In genomic region chr2:170034596-170034995, GRCh38 we compare ENCODE assay signal across 29 cellular contexts.
"Had no signal": no experiment of that assay in that cellular context is flagged by ENCODE, and none has a peak within 500 bp of the region (broad histone marks: within the 10 kb centered on the region; RNA-seq: fewer than 3 reads in every experiment).

No MANE protein-coding gene starts in this region.

- H3K4me3 ChIP-seq: stomach, suprapubic skin, testis, thoracic aorta, thyroid gland, tibial artery, tibial nerve, transverse colon, upper lobe of left lung, upper lobe of right lung, uterus, vagina had no signal

- H3K4me1 Mint-ChIP-seq: stimulated activated effector memory CD8-positive, alpha-beta T cell treated with anti-CD3 and anti-CD28 coated beads, Interleukin-12 subunit alpha, Interleukin-12 subunit beta, amount 100 ng/mL, for 72 hours; stimulated activated memory B cell treated with anti-CD40 and anti-IgM and Interleukin-4, amounts not matched to agents 10 μg/mL and 1 μg/mL and 100 μg/mL, for 72 hours; stimulated activated naive B cell treated with anti-CD40 and anti-IgM and Interleukin-4, amounts not matched to agents 10 μg/mL and 1 μg/mL and 100 μg/mL, for 72 hours; stimulated activated naive CD8-positive, alpha-beta T cell treated with anti-CD3 and anti-CD28 coated beads, Interleukin-15, amount 100 ng/mL, for 72 hours had no signal

- DNase-seq: stimulated activated CD4-positive, alpha-beta T cell treated with anti-CD3 and anti-CD28 coated beads, Interleukin-2, amount 100 ng/mL, for 48 hours; stimulated activated CD4-positive, alpha-beta T cell treated with anti-CD3 and anti-CD28 coated beads, Interleukin-4, amount 100 ng/mL, for 1 hour; stimulated activated CD4-positive, alpha-beta T cell treated with anti-CD3 and anti-CD28 coated beads, Interleukin-4, amount 100 ng/mL, for 24 hours; stimulated activated CD4-positive, alpha-beta T cell treated with anti-CD3 and anti-CD28 coated beads, Interleukin-4, amount 100 ng/mL, for 4 hours; stimulated activated CD8-positive, alpha-beta memory T cell treated with anti-CD3 and anti-CD28 coated beads, Interleukin-4, amount 100 ng/mL, for 48 hours; stimulated activated naive B cell treated with anti-CD40 and anti-IgM and Interleukin-4, amounts not matched to agents 10 μg/mL and 1 μg/mL and 100 μg/mL, for 72 hours; stimulated activated naive CD4-positive, alpha-beta T cell; stimulated activated naive CD4-positive, alpha-beta T cell treated with Interleukin-2 at 50 U/mL for 16 hours; stimulated activated naive CD8-positive, alpha-beta T cell treated with anti-CD3 and anti-CD28 coated beads, Interleukin-15, amount 100 ng/mL, for 72 hours; stimulated activated naive CD8-positive, alpha-beta T cell treated with anti-CD3 and anti-CD28 coated beads, Interleukin-15, Interleukin-2, amounts not matched to agents 100 U/mL and 50 U/mL, for 24 hours; stomach; substantia nigra; testis; thyroid gland; tibial artery; transverse colon; trophoblast cell; upper lobe of left lung; upper lobe of right lung; uterus had no signal

- H3K4me1 ChIP-seq: suprapubic skin, testis, thyroid gland, tibial artery, tibial nerve, transverse colon, upper lobe of left lung, upper lobe of right lung, uterus, vagina had no signal

- H3K27me3 Mint-ChIP-seq: stimulated activated memory B cell treated with anti-CD40 and anti-IgM and Interleukin-4, amounts not matched to agents 10 μg/mL and 1 μg/mL and 100 μg/mL, for 72 hours; stimulated activated naive B cell treated with anti-CD40 and anti-IgM and Interleukin-4, amounts not matched to agents 10 μg/mL and 1 μg/mL and 100 μg/mL, for 72 hours; stimulated activated naive CD8-positive, alpha-beta T cell treated with anti-CD3 and anti-CD28 coated beads, Interleukin-15, amount 100 ng/mL, for 72 hours; stimulated activated naive CD8-positive, alpha-beta T cell treated with anti-CD3 and anti-CD28 coated beads, Interleukin-15, Interleukin-2, amounts not matched to agents 100 ng/mL and 50 ng/mL, for 24 hours; type B pancreatic cell had no signal

- H3K9me3 Mint-ChIP-seq: stimulated activated naive B cell treated with anti-CD40 and anti-IgM and Interleukin-4, amounts not matched to agents 10 μg/mL and 1 μg/mL and 100 μg/mL, for 72 hours; stimulated activated naive CD8-positive, alpha-beta T cell treated with anti-CD3 and anti-CD28 coated beads, Interleukin-15, amount 100 ng/mL, for 72 hours; stimulated activated naive CD8-positive, alpha-beta T cell treated with anti-CD3 and anti-CD28 coated beads, Interleukin-15, Interleukin-2, amounts not matched to agents 100 ng/mL and 50 ng/mL, for 24 hours had no signal

- H3K27ac Mint-ChIP-seq: stimulated activated effector memory CD8-positive, alpha-beta T cell treated with anti-CD3 and anti-CD28 coated beads, Interleukin-12 subunit alpha, Interleukin-12 subunit beta, amount 100 ng/mL, for 72 hours; stimulated activated memory B cell treated with anti-CD40 and anti-IgM and Interleukin-4, amounts not matched to agents 10 μg/mL and 1 μg/mL and 100 μg/mL, for 72 hours; stimulated activated naive B cell treated with anti-CD40 and anti-IgM and Interleukin-4, amounts not matched to agents 10 μg/mL and 1 μg/mL and 100 μg/mL, for 72 hours; stimulated activated naive CD8-positive, alpha-beta T cell treated with anti-CD3 and anti-CD28 coated beads, Interleukin-15, amount 100 ng/mL, for 72 hours; stimulated activated naive CD8-positive, alpha-beta T cell treated with anti-CD3 and anti-CD28 coated beads, Interleukin-15, Interleukin-2, amounts not matched to agents 100 ng/mL and 50 ng/mL, for 24 hours; type B pancreatic cell had no signal

- H3K36me3 ChIP-seq: uterus had no signal

- H3K27me3 ChIP-seq: stomach, suprapubic skin, testis, thyroid gland, tibial artery, tibial nerve, transverse colon, upper lobe of left lung, upper lobe of right lung, uterus, vagina had no signal

- FAIRE-seq: urothelium cell line had no signal

- H3K27ac ChIP-seq: stomach, suprapubic skin, testis, thoracic aorta, thyroid gland, tibial artery, tibial nerve, transverse colon, upper lobe of left lung, upper lobe of right lung, uterus, vagina had no signal

- ATAC-seq: stimulated activated effector memory CD8-positive, alpha-beta T cell treated with anti-CD3 and anti-CD28 coated beads, Interleukin-12 subunit alpha, Interleukin-12 subunit beta, amount 100 ng/mL, for 72 hours; stimulated activated memory B cell treated with anti-CD40 and anti-IgM and Interleukin-4, amounts not matched to agents 10 μg/mL and 1 μg/mL and 100 μg/mL, for 72 hours; stimulated activated naive B cell treated with anti-CD40 and anti-IgM and Interleukin-4, amounts not matched to agents 10 μg/mL and 1 μg/mL and 100 μg/mL, for 72 hours; stimulated activated naive CD8-positive, alpha-beta T cell treated with anti-CD3 and anti-CD28 coated beads, Interleukin-15, amount 100 ng/mL, for 72 hours; stimulated activated naive CD8-positive, alpha-beta T cell treated with anti-CD3 and anti-CD28 coated beads, Interleukin-15, Interleukin-2, amounts not matched to agents 100 U/mL and 50 U/mL, for 24 hours; upper lobe of right lung had no signal

- H3K9me3 ChIP-seq: stomach, suprapubic skin, testis, thoracic aorta, thyroid gland, transverse colon, upper lobe of left lung, upper lobe of right lung, vagina had no signal

- H3K4me3 Mint-ChIP-seq: stimulated activated effector memory CD8-positive, alpha-beta T cell treated with anti-CD3 and anti-CD28 coated beads, Interleukin-12 subunit alpha, Interleukin-12 subunit beta, amount 100 ng/mL, for 72 hours; stimulated activated memory B cell treated with anti-CD40 and anti-IgM and Interleukin-4, amounts not matched to agents 10 μg/mL and 1 μg/mL and 100 μg/mL, for 72 hours; stimulated activated naive B cell treated with anti-CD40 and anti-IgM and Interleukin-4, amounts not matched to agents 10 μg/mL and 1 μg/mL and 100 μg/mL, for 72 hours; stimulated activated naive CD8-positive, alpha-beta T cell treated with anti-CD3 and anti-CD28 coated beads, Interleukin-15, amount 100 ng/mL, for 72 hours; stimulated activated naive CD8-positive, alpha-beta T cell treated with anti-CD3 and anti-CD28 coated beads, Interleukin-15, Interleukin-2, amounts not matched to agents 100 ng/mL and 50 ng/mL, for 24 hours; type B pancreatic cell had no signal
